In the genomic region with DNA sequence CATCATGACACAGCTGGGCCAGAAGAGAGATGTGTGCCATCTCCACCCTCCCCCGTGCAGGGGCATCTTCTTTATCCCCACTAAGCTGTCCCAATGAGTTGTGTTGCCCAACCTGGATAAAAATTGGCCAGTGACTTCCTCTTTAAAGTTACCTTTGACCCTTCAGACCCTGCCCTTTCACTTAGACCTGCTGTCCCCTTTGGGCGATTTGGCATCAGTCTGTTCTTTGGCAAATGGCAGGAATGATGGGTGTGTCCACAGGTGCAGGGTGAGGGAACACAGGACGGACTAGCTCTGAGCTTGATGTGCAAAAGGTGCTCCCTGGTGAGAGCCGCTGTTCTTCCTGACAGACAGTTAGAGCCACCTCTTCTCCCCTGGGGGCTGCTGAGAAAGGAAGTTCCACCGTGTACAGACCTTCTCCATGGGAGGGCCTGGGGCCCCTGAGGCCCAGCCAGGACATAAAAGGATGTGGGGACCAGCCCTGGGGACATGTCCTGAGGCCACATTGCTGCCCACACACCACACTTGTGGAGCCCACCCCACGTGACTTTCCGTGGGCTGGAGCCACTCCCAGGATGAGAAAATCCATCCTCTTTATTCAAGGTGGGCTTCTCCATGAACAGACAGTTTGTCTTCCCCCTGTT, we compare ENCODE assay signal across 23 cellular contexts. TPM values are rescaled to one million over a fixed set of nuclear protein-coding genes. Genes with fewer than 3 reads are reported as not detected.
"Had no signal": no experiment of that assay in that cellular context is flagged by ENCODE, and none has a peak within 500 bp of the region (broad histone marks: within the 10 kb centered on the region; RNA-seq: fewer than 3 reads in every experiment).

No MANE protein-coding gene starts in this region.

- ATAC-seq: Panc1, T-cell had no signal

- FAIRE-seq: HTR-8/SVneo had no signal

- DNase-seq: KBM-7, MG63, NCI-H1092 treated with DMSO at 0.1 percent for 48 hours, NCI-H1436, NCI-H187, NCI-H2029, NCI-H2081 treated with DMSO at 0.1 percent for 48 hours, NCI-H2171, NCI-H226, NCI-H446, NCI-H510A, NCI-H524 treated with DMSO at 0.1 percent for 48 hours, NCI-H69, NCI-H774, SHP77, SK-N-SH, SW 1271, T-cell had no signal

- H3K4me1 Mint-ChIP-seq: T-cell had no signal

- H3K27ac Mint-ChIP-seq: T-cell had no signal

- H3K36me3 ChIP-seq: MG63 had no signal

- H3K4me3 ChIP-seq: MG63 had no signal

- H3K9me3 Mint-ChIP-seq: T-cell had no signal

- H3K9ac ChIP-seq: SK-N-SH had no signal

- H3K4me2 ChIP-seq: SK-N-SH had no signal

- H3K36me3 Mint-ChIP-seq: T-cell had no signal

- H3K9me3 ChIP-seq: MG63, SK-N-SH had no signal

- H3K27ac ChIP-seq: HL-60, RWPE1 had no signal

- H3K4me3 Mint-ChIP-seq: T-cell had no signal

RNA-seq across cellular contexts. Expression of gene CYP4F8, which starts 1.7 kb away (rescaled TPM):
- total RNA-seq: SK-MEL-5, T-cell had no signal
- polyA plus RNA-seq: SK-N-SH had no signal

RNA-seq across cellular contexts. Expression of gene CYP4F3, which starts 23.9 kb away (rescaled TPM):
- total RNA-seq: SK-MEL-5 had no signal

RNA-seq across cellular contexts. Expression of gene CYP4F12, which starts 56.1 kb away (rescaled TPM):
- total RNA-seq: SK-MEL-5 had no signal
- polyA plus RNA-seq: SK-N-SH had no signal
